In the genomic region with DNA sequence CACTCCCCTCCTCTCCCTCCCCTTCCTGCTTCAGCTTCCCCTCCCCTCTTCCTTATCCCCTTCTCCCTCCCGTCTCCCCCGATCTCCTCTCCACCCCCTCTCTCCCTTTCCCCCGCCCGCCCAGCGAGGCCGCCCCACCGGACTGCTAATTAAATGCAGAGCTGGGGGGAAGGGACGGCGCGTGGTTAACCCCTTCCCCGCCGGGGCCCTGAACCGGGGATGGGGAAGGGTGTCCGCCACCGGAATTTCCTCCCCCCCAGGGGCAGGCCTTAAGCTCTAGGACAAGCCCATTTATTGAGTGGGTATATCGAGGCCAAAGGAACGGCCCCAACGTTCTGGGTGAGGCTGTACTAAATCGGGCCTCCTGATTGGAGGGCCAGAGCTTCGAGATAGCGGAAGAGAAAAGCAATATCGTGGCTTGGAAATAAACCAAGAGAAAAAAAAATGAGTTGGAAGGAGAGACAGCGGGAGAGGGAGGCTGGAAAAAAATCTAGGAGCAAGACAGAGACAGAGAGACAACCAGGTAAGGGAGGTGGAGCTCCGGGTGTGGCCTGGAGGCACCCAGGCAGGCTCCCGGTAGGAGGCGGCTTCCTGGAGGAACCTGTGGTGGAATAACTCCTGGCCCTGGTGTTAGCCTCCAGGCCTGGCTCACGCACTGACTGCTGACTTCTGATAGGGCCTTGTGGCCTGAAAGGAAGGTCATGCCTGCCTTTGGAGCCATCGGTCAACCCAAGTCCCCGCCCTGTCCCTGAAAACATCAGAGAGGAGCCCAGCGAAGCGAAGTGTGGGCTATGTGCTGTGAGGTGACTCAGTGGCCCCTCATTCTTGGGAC, we compare ENCODE assay signal across 1 cellular context.
TF ChIP-seq lines count a peak whose summit lies in the region.

No MANE protein-coding gene starts in this region.

TF ChIP-seq in K562, 482 proteins besides CTCF, POLR2A, EP300 and RAD21 (continued from another document and continues in another):
- TF ChIP-seq, protein P1, sequence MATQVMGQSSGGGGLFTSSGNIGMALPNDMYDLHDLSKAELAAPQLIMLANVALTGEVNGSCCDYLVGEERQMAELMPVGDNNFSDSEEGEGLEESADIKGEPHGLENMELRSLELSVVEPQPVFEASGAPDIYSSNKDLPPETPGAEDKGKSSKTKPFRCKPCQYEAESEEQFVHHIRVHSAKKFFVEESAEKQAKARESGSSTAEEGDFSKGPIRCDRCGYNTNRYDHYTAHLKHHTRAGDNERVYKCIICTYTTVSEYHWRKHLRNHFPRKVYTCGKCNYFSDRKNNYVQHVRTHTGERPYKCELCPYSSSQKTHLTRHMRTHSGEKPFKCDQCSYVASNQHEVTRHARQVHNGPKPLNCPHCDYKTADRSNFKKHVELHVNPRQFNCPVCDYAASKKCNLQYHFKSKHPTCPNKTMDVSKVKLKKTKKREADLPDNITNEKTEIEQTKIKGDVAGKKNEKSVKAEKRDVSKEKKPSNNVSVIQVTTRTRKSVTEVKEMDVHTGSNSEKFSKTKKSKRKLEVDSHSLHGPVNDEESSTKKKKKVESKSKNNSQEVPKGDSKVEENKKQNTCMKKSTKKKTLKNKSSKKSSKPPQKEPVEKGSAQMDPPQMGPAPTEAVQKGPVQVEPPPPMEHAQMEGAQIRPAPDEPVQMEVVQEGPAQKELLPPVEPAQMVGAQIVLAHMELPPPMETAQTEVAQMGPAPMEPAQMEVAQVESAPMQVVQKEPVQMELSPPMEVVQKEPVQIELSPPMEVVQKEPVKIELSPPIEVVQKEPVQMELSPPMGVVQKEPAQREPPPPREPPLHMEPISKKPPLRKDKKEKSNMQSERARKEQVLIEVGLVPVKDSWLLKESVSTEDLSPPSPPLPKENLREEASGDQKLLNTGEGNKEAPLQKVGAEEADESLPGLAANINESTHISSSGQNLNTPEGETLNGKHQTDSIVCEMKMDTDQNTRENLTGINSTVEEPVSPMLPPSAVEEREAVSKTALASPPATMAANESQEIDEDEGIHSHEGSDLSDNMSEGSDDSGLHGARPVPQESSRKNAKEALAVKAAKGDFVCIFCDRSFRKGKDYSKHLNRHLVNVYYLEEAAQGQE (CRISPR knock-in tag; IDR thresholded peaks at IDR 0.05; ENCODE audit: low read depth): no peak
- TF ChIP-seq ZFPM2 (CRISPR knock-in tag; IDR thresholded peaks at IDR 0.05) (no peak), ZNF239 (CRISPR knock-in tag; IDR thresholded peaks at IDR 0.05) (no peak), MCM5 (IDR thresholded peaks at IDR 0.05; ENCODE audit: low read depth) (no peak), ELF4 (CRISPR knock-in tag; IDR thresholded peaks at IDR 0.05) (0 out of 2 replicates have a peak, but pooled peaks have one; percentile 22), ZC3H4 (CRISPR knock-in tag; IDR thresholded peaks at IDR 0.05; ENCODE audit: borderline replicate concordance) (no peak), NR2C1 (IDR thresholded peaks at IDR 0.05) (peak; percentile 22; the same call in 1 of the 2 replicates), NR2C1 (tag; IDR thresholded peaks at IDR 0.05) (peak; percentile 61; the same call in 1 of the 2 replicates), HES1 (IDR thresholded peaks at IDR 0.05; ENCODE audit: low read depth) (no peak), XRCC5 (IDR thresholded peaks at IDR 0.05; ENCODE audit: low read depth, low read length) (peak; percentile 79), RNF219 (CRISPR knock-in tag; IDR thresholded peaks at IDR 0.05) (no peak), TFAM (CRISPR knock-in tag; conservative IDR thresholded peaks at IDR 0.05) (no peak), ZNF23 (CRISPR knock-in tag; IDR thresholded peaks at IDR 0.05) (no peak), RBM14 (IDR thresholded peaks at IDR 0.05; ENCODE audit: borderline replicate concordance, insufficient read depth, low read depth, low read length) (no peak), ZNF431 (CRISPR knock-in tag; IDR thresholded peaks at IDR 0.05) (no peak), CSDE1 (IDR thresholded peaks at IDR 0.05) (no peak; a peak in 1 of 4 replicates), BCOR (IDR thresholded peaks at IDR 0.05) (peak; percentile 96), POLR3A (IDR thresholded peaks at IDR 0.05; ENCODE audit: borderline replicate concordance, extremely low read depth, insufficient read depth, insufficient read length) (no peak), CREB3 (tag; conservative IDR thresholded peaks at IDR 0.05; ENCODE audit: low read depth) (no peak), GTF2A2 (tag; IDR thresholded peaks at IDR 0.05) (no peak), ZNF316 (IDR thresholded peaks at IDR 0.05) (no peak), CHD1 (IDR thresholded peaks at IDR 0.05; ENCODE audit: low read length) (peak; percentile 47), PHF20 (IDR thresholded peaks at IDR 0.05; ENCODE audit: partially characterized antibody) (peak; percentile 48), ETV6 (IDR thresholded peaks at IDR 0.05; ENCODE audit: borderline replicate concordance in 1 of 2, low read depth in 2 of 2, low read length in 1 of 2) (no peak), ETV6 (CRISPR knock-in tag; IDR thresholded peaks at IDR 0.05; ENCODE audit: borderline replicate concordance) (no peak), PRMT5 (CRISPR knock-in tag; IDR thresholded peaks at IDR 0.05) (no peak), MTA1 (IDR thresholded peaks at IDR 0.05; ENCODE audit: borderline replicate concordance) (peak; percentile 29; the same call in 1 of the 2 replicates), ZNF766 (CRISPR knock-in tag; conservative IDR thresholded peaks at IDR 0.05) (peak; percentile 69; the same call in 1 of the 2 replicates), HDAC8 (tag; IDR thresholded peaks at IDR 0.05) (no peak), MCM3 (IDR thresholded peaks at IDR 0.05) (no peak), ZNF79 (CRISPR knock-in tag; IDR thresholded peaks at IDR 0.05; ENCODE audit: low read depth) (no peak), ZNF644 (tag; IDR thresholded peaks at IDR 0.05; ENCODE audit: low read depth) (no peak), CEBPZ (IDR thresholded peaks at IDR 0.05; ENCODE audit: borderline replicate concordance, low read depth, low read length) (no peak), POLR2B (IDR thresholded peaks at IDR 0.05; ENCODE audit: low read depth, partially characterized antibody) (peak; percentile 55), TAF15 (IDR thresholded peaks at IDR 0.05; ENCODE audit: low read depth, low read length) (no peak), PTTG1 (tag; IDR thresholded peaks at IDR 0.05; ENCODE audit: low read depth) (no peak), RBM25 (IDR thresholded peaks at IDR 0.05; ENCODE audit: low read depth, low read length, severe bottlenecking) (peak; percentile 47), ETV5 (CRISPR knock-in tag; IDR thresholded peaks at IDR 0.05; ENCODE audit: low read depth) (no peak)
- TF ChIP-seq, protein P2, sequence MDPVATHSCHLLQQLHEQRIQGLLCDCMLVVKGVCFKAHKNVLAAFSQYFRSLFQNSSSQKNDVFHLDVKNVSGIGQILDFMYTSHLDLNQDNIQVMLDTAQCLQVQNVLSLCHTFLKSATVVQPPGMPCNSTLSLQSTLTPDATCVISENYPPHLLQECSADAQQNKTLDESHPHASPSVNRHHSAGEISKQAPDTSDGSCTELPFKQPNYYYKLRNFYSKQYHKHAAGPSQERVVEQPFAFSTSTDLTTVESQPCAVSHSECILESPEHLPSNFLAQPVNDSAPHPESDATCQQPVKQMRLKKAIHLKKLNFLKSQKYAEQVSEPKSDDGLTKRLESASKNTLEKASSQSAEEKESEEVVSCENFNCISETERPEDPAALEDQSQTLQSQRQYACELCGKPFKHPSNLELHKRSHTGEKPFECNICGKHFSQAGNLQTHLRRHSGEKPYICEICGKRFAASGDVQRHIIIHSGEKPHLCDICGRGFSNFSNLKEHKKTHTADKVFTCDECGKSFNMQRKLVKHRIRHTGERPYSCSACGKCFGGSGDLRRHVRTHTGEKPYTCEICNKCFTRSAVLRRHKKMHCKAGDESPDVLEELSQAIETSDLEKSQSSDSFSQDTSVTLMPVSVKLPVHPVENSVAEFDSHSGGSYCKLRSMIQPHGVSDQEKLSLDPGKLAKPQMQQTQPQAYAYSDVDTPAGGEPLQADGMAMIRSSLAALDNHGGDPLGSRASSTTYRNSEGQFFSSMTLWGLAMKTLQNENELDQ (CRISPR knock-in tag; IDR thresholded peaks at IDR 0.05; ENCODE audit: borderline replicate concordance): 0 out of 2 replicates have a peak, but pooled peaks have one; percentile 50
- TF ChIP-seq, protein P3, sequence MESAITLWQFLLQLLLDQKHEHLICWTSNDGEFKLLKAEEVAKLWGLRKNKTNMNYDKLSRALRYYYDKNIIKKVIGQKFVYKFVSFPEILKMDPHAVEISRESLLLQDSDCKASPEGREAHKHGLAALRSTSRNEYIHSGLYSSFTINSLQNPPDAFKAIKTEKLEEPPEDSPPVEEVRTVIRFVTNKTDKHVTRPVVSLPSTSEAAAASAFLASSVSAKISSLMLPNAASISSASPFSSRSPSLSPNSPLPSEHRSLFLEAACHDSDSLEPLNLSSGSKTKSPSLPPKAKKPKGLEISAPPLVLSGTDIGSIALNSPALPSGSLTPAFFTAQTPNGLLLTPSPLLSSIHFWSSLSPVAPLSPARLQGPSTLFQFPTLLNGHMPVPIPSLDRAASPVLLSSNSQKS (CRISPR knock-in tag; IDR thresholded peaks at IDR 0.05): no peak
- TF ChIP-seq, protein P4, sequence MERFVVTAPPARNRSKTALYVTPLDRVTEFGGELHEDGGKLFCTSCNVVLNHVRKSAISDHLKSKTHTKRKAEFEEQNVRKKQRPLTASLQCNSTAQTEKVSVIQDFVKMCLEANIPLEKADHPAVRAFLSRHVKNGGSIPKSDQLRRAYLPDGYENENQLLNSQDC (CRISPR knock-in tag; IDR thresholded peaks at IDR 0.05): no peak
- TF ChIP-seq, protein P5, sequence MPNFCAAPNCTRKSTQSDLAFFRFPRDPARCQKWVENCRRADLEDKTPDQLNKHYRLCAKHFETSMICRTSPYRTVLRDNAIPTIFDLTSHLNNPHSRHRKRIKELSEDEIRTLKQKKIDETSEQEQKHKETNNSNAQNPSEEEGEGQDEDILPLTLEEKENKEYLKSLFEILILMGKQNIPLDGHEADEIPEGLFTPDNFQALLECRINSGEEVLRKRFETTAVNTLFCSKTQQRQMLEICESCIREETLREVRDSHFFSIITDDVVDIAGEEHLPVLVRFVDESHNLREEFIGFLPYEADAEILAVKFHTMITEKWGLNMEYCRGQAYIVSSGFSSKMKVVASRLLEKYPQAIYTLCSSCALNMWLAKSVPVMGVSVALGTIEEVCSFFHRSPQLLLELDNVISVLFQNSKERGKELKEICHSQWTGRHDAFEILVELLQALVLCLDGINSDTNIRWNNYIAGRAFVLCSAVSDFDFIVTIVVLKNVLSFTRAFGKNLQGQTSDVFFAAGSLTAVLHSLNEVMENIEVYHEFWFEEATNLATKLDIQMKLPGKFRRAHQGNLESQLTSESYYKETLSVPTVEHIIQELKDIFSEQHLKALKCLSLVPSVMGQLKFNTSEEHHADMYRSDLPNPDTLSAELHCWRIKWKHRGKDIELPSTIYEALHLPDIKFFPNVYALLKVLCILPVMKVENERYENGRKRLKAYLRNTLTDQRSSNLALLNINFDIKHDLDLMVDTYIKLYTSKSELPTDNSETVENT (CRISPR knock-in tag; IDR thresholded peaks at IDR 0.05): no peak
